31 cellular contexts compared by ENCODE assay signal in the genomic region with DNA sequence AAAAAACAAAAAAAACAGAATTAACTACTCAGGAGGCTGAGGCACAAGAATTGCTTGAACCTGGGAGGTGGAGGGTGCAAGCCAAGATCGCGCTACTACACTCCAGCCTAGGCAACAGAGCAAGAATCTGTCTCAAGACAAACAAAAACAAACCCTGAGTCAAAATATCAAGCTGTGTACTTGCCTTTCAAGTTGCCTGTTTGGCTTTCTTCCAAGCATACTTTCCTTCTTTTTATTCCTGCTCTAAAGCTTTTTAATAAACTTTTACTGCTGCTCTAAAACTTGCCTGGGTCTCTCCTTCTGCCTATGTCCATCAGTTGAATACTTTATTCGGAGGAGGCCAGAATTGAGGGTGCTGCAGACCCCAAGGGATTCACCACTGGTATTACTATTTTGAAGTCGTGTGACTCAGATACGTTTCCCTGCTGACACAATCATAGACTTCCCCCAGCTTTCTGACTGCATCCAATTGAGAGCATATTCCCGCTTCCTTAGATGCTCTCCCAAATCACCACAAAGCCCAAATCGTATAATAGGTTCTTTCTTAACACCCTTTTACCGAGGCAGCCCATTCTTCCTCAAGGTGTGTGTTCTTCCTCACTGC. TPM values are rescaled to one million over a fixed set of nuclear protein-coding genes. Genes with fewer than 3 reads are reported as not detected.
A peak's percentile ranks its signal among the peaks of the same experiment; 100 is the strongest.
DNase-seq lines count a peak whose midpoint lies in the region; ATAC-seq and TF ChIP-seq lines count a peak whose summit lies in the region.
"Had no signal": no experiment of that assay in that cellular context is flagged by ENCODE, and none has a peak within 500 bp of the region (broad histone marks: within the 10 kb centered on the region; RNA-seq: fewer than 3 reads in every experiment).

No MANE protein-coding gene starts in this region.

- DNase-seq in MCF 10A (ENCODE audit: unreplicated experiment): peak; percentile 66
- DNase-seq in breast epithelium (ENCODE audit: low spot score in 2 of 2): no peak
- peak; percentile 49 for DNase-seq in fibroblast of villous mesenchyme (ENCODE audit: low read depth)
- DNase-seq in NCI-H748 treated with DMSO at 0.1 percent for 48 hours (lab: John Stamatoyannopoulos, UW): no peak
- no peak for DNase-seq in GM13976 (ENCODE audit: low spot score)
- no peak for DNase-seq in spleen
- DNase-seq: activated CD4-positive, alpha-beta memory T cell treated with anti-CD3 and anti-CD28 coated beads, Interleukin-2, amount 10 ng/mL, durations not matched to agents 7 days and 5 days; activated CD4-positive, CD25-positive, alpha-beta regulatory T cell treated with anti-CD3 and anti-CD28 coated beads, Interleukin-2, amount 50 U/mL, for 72 hours; COR-L47; GM23248; heart left ventricle; kidney glomerular epithelial cell; NCI-H1694; NCI-H526 treated with DMSO at 0.1 percent for 48 hours; SJCRH30; small intestine; stimulated activated CD4-positive, alpha-beta T cell treated with anti-CD3 and anti-CD28 coated beads, Interleukin-4, amount 100 ng/mL, for 1 hour; T-helper 1 cell had no signal

- no peak overlapping the region for H3K27ac ChIP-seq in breast epithelium
- no peak overlapping the region for H3K27ac ChIP-seq in spleen
- H3K27ac ChIP-seq: BLaER1, coronary artery, GM23248, heart left ventricle, KMS-11, neutrophil, SJCRH30 had no signal

- TF ChIP-seq CTCF in MCF 10A (IDR thresholded peaks at IDR 0.05; ENCODE audit: unreplicated experiment) (no peak), breast epithelium (IDR thresholded peaks at IDR 0.05) (no peak), brain (conservative IDR thresholded peaks at IDR 0.05) (no peak), fibroblast of villous mesenchyme (IDR thresholded peaks at IDR 0.05; ENCODE audit: insufficient read depth, low read depth, low read length) (no peak), GM13976 (IDR thresholded peaks at IDR 0.05; ENCODE audit: borderline replicate concordance, control extremely low read depth, extremely low read depth, insufficient read depth, missing control alignments) (no peak), spleen (IDR thresholded peaks at IDR 0.05 in 8 of 11, conservative IDR thresholded peaks at IDR 0.05 in 3 of 11) (no peak)

- H3K4me1 Mint-ChIP-seq in MCF 10A (ENCODE audit: insufficient read depth, unreplicated experiment): peaks cover 28% of the 10 kb centered on the region
- H3K4me1 Mint-ChIP-seq in brain: peaks cover 48% of the 10 kb centered on the region

- H3K27ac Mint-ChIP-seq in MCF 10A (ENCODE audit: low read depth, unreplicated experiment) (peak overlapping the region; percentile 40), brain (peak overlapping the region in 4 of 5 experiments; percentile 3 to 70 (median 52))
- H3K27ac Mint-ChIP-seq: activated CD4-positive, alpha-beta memory T cell treated with anti-CD3 and anti-CD28 coated beads, Interleukin-2, amount 10 ng/mL, durations not matched to agents 7 days and 5 days; activated naive CD8-positive, alpha-beta T cell; activated T-helper 2 cell treated with anti-CD3 and anti-CD28 coated beads, Interferon-gamma antibody, Interleukin-2, Interleukin-4, amounts not matched to agents 10 μg/mL and 5 μg/mL and 100 μg/mL, durations not matched to agents 14 hours and 24 hours and 36 hours; stimulated activated memory B cell treated with anti-CD40 and anti-IgM and Interleukin-4, amounts not matched to agents 10 μg/mL and 1 μg/mL and 100 μg/mL, for 72 hours had no signal

- TF ChIP-seq POLR2A in breast epithelium (IDR thresholded peaks at IDR 0.05): no peak
- no peak for TF ChIP-seq POLR2A in spleen (IDR thresholded peaks at IDR 0.05)

- H3K27me3 ChIP-seq in breast epithelium (no peaks in the 10 kb centered on the region), spleen (replicated peaks in 1 of 7) (no peaks in the 10 kb centered on the region)
- H3K27me3 ChIP-seq: BLaER1, heart left ventricle, neutrophil, SJCRH30 had no signal

- CTCF ChIA-PET in MCF 10A (lab: Yijun Ruan, JAX): interaction anchor here (0.5 to 7.6 kb wide), 7 partner anchors 8 to 375 kb away, joined by 3 to 86 read pairs (median 5); no protein-coding TSS in a partner anchor

- H3K36me3 ChIP-seq in breast epithelium (no peaks in the 10 kb centered on the region), spleen (no peaks in the 10 kb centered on the region)
- H3K36me3 ChIP-seq: BLaER1, heart left ventricle, neutrophil, SJCRH30 had no signal

- ATAC-seq in HG03159 (IDR thresholded peaks at IDR 0.05; ENCODE audit: unreplicated experiment): no peak
- ATAC-seq: heart left ventricle; stimulated activated memory B cell treated with anti-CD40 and anti-IgM and Interleukin-4, amounts not matched to agents 10 μg/mL and 1 μg/mL and 100 μg/mL, for 72 hours had no signal

- H3K27me3 Mint-ChIP-seq in MCF 10A (ENCODE audit: insufficient read depth, unreplicated experiment): no peaks in the 10 kb centered on the region
- peaks cover 9% of the 10 kb centered on the region for H3K27me3 Mint-ChIP-seq in brain
- H3K27me3 Mint-ChIP-seq: activated naive CD8-positive, alpha-beta T cell had no signal

- H3K4me1 ChIP-seq in breast epithelium: peaks cover 0 to 7% of the 10 kb centered on the region in 2 donors
- peaks cover 10 to 27% (median 17%) of the 10 kb centered on the region in 6 donors for H3K4me1 ChIP-seq in spleen
- H3K4me1 ChIP-seq: SJCRH30 had no signal

- BruUV-seq in MCF 10A (replicated peaks; lab: Mats Ljungman, UMichigan): no TSS peak

- H3K9me3 ChIP-seq in breast epithelium (no peaks in the 10 kb centered on the region), spleen (no peaks in the 10 kb centered on the region)
- H3K9me3 ChIP-seq: neutrophil, SJCRH30 had no signal

- H3K4me3 ChIP-seq in breast epithelium (no peak overlapping the region), fibroblast of villous mesenchyme (ENCODE audit: low read depth, low read length) (no peak overlapping the region), spleen (no peak overlapping the region)
- H3K4me3 ChIP-seq: BLaER1, coronary artery, GM23248, heart left ventricle, lung, SJCRH30 had no signal

- in situ Hi-C loops in GM13976 (cut with MboI; ENCODE audit: low sequenced_read_pairs, unreplicated experiment): no loop called here

- 75 to 85% (median 83%) methylated on average over 8 of the region's 8 CpGs for WGBS in spleen, 5 donors

- POLR2A ChIA-PET in MCF 10A (lab: Yijun Ruan, JAX): interaction anchor here (0.6 to 8.4 kb wide), 5 partner anchors 9 to 318 kb away, joined by 3 to 151 read pairs (median 3); no protein-coding TSS in a partner anchor

- H3K36me3 Mint-ChIP-seq in MCF 10A (ENCODE audit: insufficient read depth, unreplicated experiment) (peaks cover 16% of the 10 kb centered on the region), brain (peaks cover 13% of the 10 kb centered on the region)
- H3K36me3 Mint-ChIP-seq: stimulated activated memory B cell treated with anti-CD40 and anti-IgM and Interleukin-4, amounts not matched to agents 10 μg/mL and 1 μg/mL and 100 μg/mL, for 72 hours had no signal

- intact Hi-C loops in MCF 10A (cut with micrococcal nuclease) (no loop called here), breast epithelium (cut with DNase I; ENCODE audit: low total_unique reads) (no loop called here), spleen (cut with DNase I; ENCODE audit: low total_unique reads) (loop anchor here (10.0 kb wide), 1 partner anchor 519 kb away; a partner anchor contains a TSS)

- H3K4me3 Mint-ChIP-seq in MCF 10A (ENCODE audit: unreplicated experiment): no peak overlapping the region
- peak overlapping the region in 3 of 5 experiments; percentile 12 to 77 (median 19) for H3K4me3 Mint-ChIP-seq in brain
- H3K4me3 Mint-ChIP-seq: activated CD4-positive, alpha-beta memory T cell treated with anti-CD3 and anti-CD28 coated beads, Interleukin-2, amount 10 ng/mL, durations not matched to agents 7 days and 5 days; activated naive CD8-positive, alpha-beta T cell; stimulated activated memory B cell treated with anti-CD40 and anti-IgM and Interleukin-4, amounts not matched to agents 10 μg/mL and 1 μg/mL and 100 μg/mL, for 72 hours had no signal

- no peaks in the 10 kb centered on the region for H3K9me3 Mint-ChIP-seq in MCF 10A (ENCODE audit: unreplicated experiment)
- H3K9me3 Mint-ChIP-seq in brain: peaks cover 3 to 18% (median 12%) of the 10 kb centered on the region in 5 experiments
- H3K9me3 Mint-ChIP-seq: activated CD4-positive, alpha-beta memory T cell treated with anti-CD3 and anti-CD28 coated beads, Interleukin-2, amount 10 ng/mL, durations not matched to agents 7 days and 5 days; activated T-helper 2 cell treated with anti-CD3 and anti-CD28 coated beads, Interferon-gamma antibody, Interleukin-2, Interleukin-4, amounts not matched to agents 10 μg/mL and 5 μg/mL and 100 μg/mL, durations not matched to agents 14 hours and 24 hours and 36 hours; stimulated activated memory B cell treated with anti-CD40 and anti-IgM and Interleukin-4, amounts not matched to agents 10 μg/mL and 1 μg/mL and 100 μg/mL, for 72 hours had no signal

RNA-seq across cellular contexts. Expression of a gene that starts 3.5 kb away (rescaled TPM):
- 123 and 136 TPM in 2 replicates for total RNA-seq in MCF 10A (2022)
- total RNA-seq in breast epithelium: 10 to 100 TPM; 42.6 to 50.1 (median 48.8) TPM
- 57.0 TPM for polyA plus RNA-seq in brain (ENCODE audit: insufficient read depth, low read depth, low replicate concordance)
- total RNA-seq in fibroblast of villous mesenchyme: 44.5 and 66.0 TPM in 2 replicates
- 10 to 100 TPM; 30.2 to 62.9 (median 45.1) TPM for total RNA-seq in spleen
- polyA plus RNA-seq in spleen: 10 to 100 TPM; 27.2 to 31.0 (median 30.2) TPM

RNA-seq across cellular contexts. Expression of a gene that starts 52.9 kb away (rescaled TPM):
- total RNA-seq in MCF 10A (2022) (not detected in 2 replicates), breast epithelium (not detected), fibroblast of villous mesenchyme (not detected in 2 replicates), spleen (not detected)
- polyA plus RNA-seq in brain (ENCODE audit: insufficient read depth, low read depth, low replicate concordance) (not detected), spleen (not detected)
- total RNA-seq: A673; activated CD4-positive, alpha-beta memory T cell treated with anti-CD3 and anti-CD28 coated beads, Interleukin-2, amount 10 ng/mL, durations not matched to agents 7 days and 5 days; activated T-helper 2 cell treated with anti-CD3 and anti-CD28 coated beads, Interferon-gamma antibody, Interleukin-2, Interleukin-4, amounts not matched to agents 10 μg/mL and 5 μg/mL and 100 μg/mL, durations not matched to agents 14 hours and 24 hours and 36 hours; GM23248; pulmonary artery endothelial cell; SJCRH30 had no signal
- polyA plus RNA-seq: GM23248, lung, small intestine, urinary bladder had no signal

Comparison
In these comparisons a context has a peak if more than half of its experiments do, and no peak if none do; other contexts are left out.
1. DNase-seq: peak in MCF 10A (single experiment) and fibroblast of villous mesenchyme (single experiment); none in breast epithelium (0 of 2), NCI-H748 treated with DMSO at 0.1 percent for 48 hours (single experiment), GM13976 (single experiment) and spleen (single experiment).